26 cellular contexts compared by ENCODE assay signal in genomic region chr10:127535802-127536515, GRCh38. TPM values are rescaled to one million over a fixed set of nuclear protein-coding genes. Genes with fewer than 3 reads are reported as not detected.
A peak's percentile ranks its signal among the peaks of the same experiment; 100 is the strongest.
DNase-seq lines count a peak whose midpoint lies in the region; ATAC-seq, FAIRE-seq and TF ChIP-seq lines count a peak whose summit lies in the region.
"Had no signal": no experiment of that assay in that cellular context is flagged by ENCODE, and none has a peak within 500 bp of the region (broad histone marks: within the 10 kb centered on the region; RNA-seq: fewer than 3 reads in every experiment).

No MANE protein-coding gene starts in this region.

- no peaks in the 10 kb centered on the region for H3K79me1 ChIP-seq in H1 (ENCODE audit: low read depth, low read length)

- H3K27ac Mint-ChIP-seq in MCF 10A (ENCODE audit: low read depth, unreplicated experiment), result no peak overlapping the region
- H3K27ac Mint-ChIP-seq in CD4-positive, alpha-beta T cell, result no peak overlapping the region
- H3K27ac Mint-ChIP-seq: CD8-positive, alpha-beta memory T cell; IgD-negative memory B cell; T-cell had no signal

- no peak overlapping the region for H2BK120ac ChIP-seq in H1 (replicated peaks; ENCODE audit: low read depth, low read length)

- H4K5ac ChIP-seq in H1 (ENCODE audit: insufficient read length, low read depth, low read length), result no peak overlapping the region

- BruUV-seq in MCF 10A (replicated peaks; lab: Mats Ljungman, UMichigan) (no TSS peak), mammary epithelial cell (replicated peaks; lab: Mats Ljungman, UMichigan) (no TSS peak)

- H3K23ac ChIP-seq in H1 (ENCODE audit: insufficient read length), result no peak overlapping the region

- TF ChIP-seq POLR2A in H1 (IDR thresholded peaks at IDR 0.05; ENCODE audit: control extremely low read depth in 1 of 2, low read depth in 2 of 2, low read length in 2 of 2), result no peak

- TF ChIP-seq RAD21 in H1 (IDR thresholded peaks at IDR 0.05 in 1 of 2, conservative IDR thresholded peaks at IDR 0.05 in 1 of 2; ENCODE audit: low read depth in 2 of 2, low read length in 2 of 2), result no peak

- H3K4me3 Mint-ChIP-seq in MCF 10A (ENCODE audit: unreplicated experiment), result no peak overlapping the region
- H3K4me3 Mint-ChIP-seq in CD4-positive, alpha-beta T cell, result no peak overlapping the region
- H3K4me3 Mint-ChIP-seq: CD8-positive, alpha-beta memory T cell; IgD-negative memory B cell; T-cell had no signal

- no peak overlapping the region for H3K27ac ChIP-seq in mammary epithelial cell (ENCODE audit: insufficient read depth, low read depth, low read length)
- H3K27ac ChIP-seq in MM.1S (ENCODE audit: low read length), result no peak overlapping the region
- H3K27ac ChIP-seq in H1 (ENCODE audit: low read depth, low read length), result no peak overlapping the region
- no peak overlapping the region for H3K27ac ChIP-seq in CD4-positive, alpha-beta T cell (ENCODE audit: low read depth, low read length)
- H3K27ac ChIP-seq: A549, KMS-11, SJCRH30 had no signal

- H3K4me1 ChIP-seq in mammary epithelial cell (ENCODE audit: insufficient read depth, low read length) (peaks cover 5% of the 10 kb centered on the region), MM.1S (ENCODE audit: low read length) (peaks cover 22% of the 10 kb centered on the region), H1 (replicated peaks in 1 of 4; ENCODE audit: control insufficient read depth in 3 of 4, insufficient read depth in 4 of 4, low read length in 3 of 4) (no peaks in the 10 kb centered on the region)
- H3K4me1 ChIP-seq: A549, SJCRH30 had no signal

- H2BK15ac ChIP-seq in H1 (ENCODE audit: low read length), result no peak overlapping the region

- H3K27me3 ChIP-seq in mammary epithelial cell (ENCODE audit: insufficient read depth, low read length) (no peaks in the 10 kb centered on the region), MM.1S (replicated peaks; ENCODE audit: insufficient read depth, low read length) (peaks cover 6% of the 10 kb centered on the region; the same call in 1 of the 2 replicates), H1 (replicated peaks in 1 of 4; ENCODE audit: control insufficient read depth in 3 of 4, extremely low read depth in 1 of 4, insufficient read depth in 3 of 4, low read length in 3 of 4) (no peaks in the 10 kb centered on the region)
- no peaks in the 10 kb centered on the region for H3K27me3 ChIP-seq in CD4-positive, alpha-beta T cell (ENCODE audit: control insufficient read depth, insufficient read depth, low read length)
- H3K27me3 ChIP-seq: SJCRH30 had no signal

- no peaks in the 10 kb centered on the region for H3K9me2 ChIP-seq in MM.1S (replicated peaks; ENCODE audit: insufficient read depth, low read length)

- H2AFZ ChIP-seq in mammary epithelial cell (ENCODE audit: low read depth, low read length) (no peak overlapping the region), MM.1S (ENCODE audit: low read length) (no peak overlapping the region), H1 (ENCODE audit: low read length) (0 out of 2 replicates have a peak overlapping the region, but pooled peaks have one; percentile 7)

- H4K20me1 ChIP-seq in mammary epithelial cell (ENCODE audit: insufficient read depth, low read length) (no peaks in the 10 kb centered on the region), MM.1S (ENCODE audit: insufficient read depth, low read length) (no peaks in the 10 kb centered on the region), H1 (replicated peaks in 1 of 2; ENCODE audit: control insufficient read depth in 1 of 2, insufficient read depth in 2 of 2, low read length in 2 of 2) (no peaks in the 10 kb centered on the region)

- DNase-seq in MCF 10A (ENCODE audit: unreplicated experiment) (peak; percentile 23), mammary epithelial cell (no peak), MM.1S (peak; percentile 65), H1 (ENCODE audit: low read depth in 1 of 2, low spot score in 2 of 2) (no peak), ureter (ENCODE audit: low spot score) (no peak)
- DNase-seq in CD4-positive, alpha-beta T cell, result no peak
- DNase-seq: C1 segment of cervical spinal cord; CD8-positive, alpha-beta memory T cell; DMS153; DND-41; GOT3; MV-4-11; NCI-H2029; NCI-H526; NCI-H82; SJCRH30; T-cell had no signal

- no peak for FAIRE-seq in H1 (lab: Jason Lieb, UNC)
- FAIRE-seq: A549, GM18507, RCC 7860 had no signal

- H3K14ac ChIP-seq in H1 (ENCODE audit: insufficient read length), result no peak overlapping the region

- CTCF ChIA-PET in MCF 10A (lab: Yijun Ruan, JAX), result interaction anchor here (0.6 kb wide), 1 partner anchor 34 kb away, joined by 4 read pairs; no protein-coding TSS in a partner anchor
- CTCF ChIA-PET in mammary epithelial cell (lab: Charles Lee; ENCODE audit: low non-redundant PET), result no interaction called here
- CTCF ChIA-PET in H1 (lab: Charles Lee; ENCODE audit: partially characterized antibody), result interaction anchor here (1.3 kb wide), 1 partner anchor 11 kb away, joined by 5 read pairs; no protein-coding TSS in a partner anchor
- CTCF ChIA-PET in CD4-positive, alpha-beta T cell (lab: Charles Lee), result no interaction called here

- peaks cover 8% of the 10 kb centered on the region; the same call in 1 of the 2 replicates for H3F3A ChIP-seq in MM.1S (ENCODE audit: insufficient read depth, low read length)

- no peak overlapping the region for H3K18ac ChIP-seq in H1 (ENCODE audit: extremely low read depth, low read length)

- H3K4me2 ChIP-seq in mammary epithelial cell (ENCODE audit: insufficient read depth, low read depth, low read length) (no peak overlapping the region), MM.1S (ENCODE audit: low read depth, low read length) (no peak overlapping the region; the same call in 1 of the 2 replicates), H1 (ENCODE audit: insufficient read depth in 1 of 2, low read depth in 2 of 2, low read length in 2 of 2) (no peak overlapping the region)
- H3K4me2 ChIP-seq: A549, KMS-11 had no signal

- H3K27me3 Mint-ChIP-seq in MCF 10A (ENCODE audit: insufficient read depth, unreplicated experiment), result peaks cover 27% of the 10 kb centered on the region
- no peaks in the 10 kb centered on the region for H3K27me3 Mint-ChIP-seq in CD4-positive, alpha-beta T cell
- H3K27me3 Mint-ChIP-seq: IgD-negative memory B cell had no signal

- no peak overlapping the region for H3K4ac ChIP-seq in H1 (replicated peaks; ENCODE audit: insufficient read length, low read depth, low read length)

- H3K56ac ChIP-seq in H1 (replicated peaks; ENCODE audit: insufficient read length, low read depth, low read length), result no peak overlapping the region

- ATAC-seq in CD4-positive, alpha-beta T cell (ENCODE audit: poor library complexity), result no peak
- no peak for ATAC-seq in GM21619 (IDR thresholded peaks at IDR 0.05; ENCODE audit: unreplicated experiment)
- ATAC-seq: A549, HCT116, Right ventricle myocardium inferior, T-cell had no signal

- WGBS in mammary epithelial cell (ENCODE audit: low coverage, missing lambda C conversion rate), result 2% methylated on average over 7 of the region's 8 CpGs
- WGBS in H1 (ENCODE audit: extremely low coverage in 1 of 2, insufficient coverage in 1 of 2, insufficient read length in 1 of 2, insufficient replicate concordance in 2 of 2, low coverage in 1 of 2, low lambda C conversion rate in 2 of 2, missing lambda C conversion rate in 1 of 2), 2 experiments, result 87% methylated on average over 8 of the region's 8 CpGs; no CpG with 5 or more reads in 1 of the 2 experiments

- intact Hi-C loops in MCF 10A (cut with micrococcal nuclease) (no loop called here), mammary epithelial cell (cut with micrococcal nuclease) (no loop called here)
- intact Hi-C loops in CD4-positive, alpha-beta T cell (cut with DNase I, micrococcal nuclease), result no loop called here

- no peak for TF ChIP-seq EP300 in H1 (IDR thresholded peaks at IDR 0.05; ENCODE audit: borderline replicate concordance in 1 of 2, low read depth in 2 of 2, low read length in 2 of 2)

- no peaks in the 10 kb centered on the region for H3K9me3 Mint-ChIP-seq in MCF 10A (ENCODE audit: unreplicated experiment)
- H3K9me3 Mint-ChIP-seq in CD4-positive, alpha-beta T cell, result no peaks in the 10 kb centered on the region
- H3K9me3 Mint-ChIP-seq: T-cell had no signal

- H3K36me3 ChIP-seq in mammary epithelial cell (ENCODE audit: insufficient read depth, low read length) (no peaks in the 10 kb centered on the region), MM.1S (replicated peaks; ENCODE audit: insufficient read depth, low read length) (no peaks in the 10 kb centered on the region), H1 (ENCODE audit: control insufficient read depth in 2 of 4, insufficient read depth in 4 of 4, low read length in 3 of 4) (no peaks in the 10 kb centered on the region)
- H3K36me3 ChIP-seq: SJCRH30 had no signal

- H3K9me3 ChIP-seq in mammary epithelial cell (replicated peaks; ENCODE audit: insufficient read depth, low read length) (no peaks in the 10 kb centered on the region), MM.1S (replicated peaks; ENCODE audit: insufficient read depth, low read length) (no peaks in the 10 kb centered on the region), H1 (ENCODE audit: insufficient read depth in 2 of 2, low read depth in 1 of 2, low read length in 1 of 2) (no peaks in the 10 kb centered on the region; a peak in 1 of 4 replicates)
- no peaks in the 10 kb centered on the region for H3K9me3 ChIP-seq in CD4-positive, alpha-beta T cell (ENCODE audit: control insufficient read depth, low read length)
- H3K9me3 ChIP-seq: A549, SJCRH30 had no signal

- H3K9ac ChIP-seq in mammary epithelial cell (ENCODE audit: insufficient read depth, low read length) (no peak overlapping the region), MM.1S (ENCODE audit: low read length) (no peak overlapping the region), H1 (replicated peaks in 1 of 4; ENCODE audit: extremely low read depth in 1 of 4, low read depth in 3 of 4, low read length in 3 of 4) (no peak overlapping the region)
- H3K9ac ChIP-seq: KMS-11 had no signal

- no peak overlapping the region for H2BK5ac ChIP-seq in H1 (ENCODE audit: low read depth, low read length)

- H2BK12ac ChIP-seq in H1 (ENCODE audit: low read depth, low read length), result no peak overlapping the region

- H3K4me3 ChIP-seq in mammary epithelial cell (replicated peaks in 1 of 3; ENCODE audit: insufficient read depth in 1 of 3, low read depth in 2 of 3, low read length in 3 of 3) (no peak overlapping the region), MM.1S (ENCODE audit: low read length) (no peak overlapping the region), H1 (ENCODE audit: extremely low read depth in 1 of 4, insufficient read depth in 2 of 4, low read depth in 3 of 4, low read length in 4 of 4) (no peak overlapping the region)
- H3K4me3 ChIP-seq: A549, SJCRH30 had no signal

- H3K36me3 Mint-ChIP-seq in MCF 10A (ENCODE audit: insufficient read depth, unreplicated experiment), result no peaks in the 10 kb centered on the region
- H3K36me3 Mint-ChIP-seq in CD4-positive, alpha-beta T cell (ENCODE audit: low read depth), result no peaks in the 10 kb centered on the region
- H3K36me3 Mint-ChIP-seq: CD8-positive, alpha-beta memory T cell; T-cell had no signal

- no peaks in the 10 kb centered on the region for H3K4me1 Mint-ChIP-seq in MCF 10A (ENCODE audit: insufficient read depth, unreplicated experiment)
- H3K4me1 Mint-ChIP-seq in CD4-positive, alpha-beta T cell (ENCODE audit: low read depth), result no peaks in the 10 kb centered on the region
- H3K4me1 Mint-ChIP-seq: CD8-positive, alpha-beta memory T cell; IgD-negative memory B cell; T-cell had no signal

- H4K8ac ChIP-seq in H1 (ENCODE audit: extremely low read depth, insufficient read depth, low read length), result no peak overlapping the region

- H3K23me2 ChIP-seq in H1 (ENCODE audit: low read depth, low read length), result no peaks in the 10 kb centered on the region

- in situ Hi-C loops in mammary epithelial cell (cut with MboI; ENCODE audit: low sequenced_read_pairs in 2 of 2), result no loop called here

- no peak overlapping the region for H2BK20ac ChIP-seq in H1 (ENCODE audit: low read length)

- H4K91ac ChIP-seq in H1 (replicated peaks; ENCODE audit: insufficient read length, low read length), result no peak overlapping the region

- POLR2A ChIA-PET in MCF 10A (lab: Yijun Ruan, JAX) (no interaction called here), H1 (lab: Charles Lee; ENCODE audit: partially characterized antibody) (no interaction called here)
- POLR2A ChIA-PET in CD4-positive, alpha-beta T cell (lab: Charles Lee), result no interaction called here

- no peak for TF ChIP-seq CTCF in MCF 10A (IDR thresholded peaks at IDR 0.05; ENCODE audit: unreplicated experiment)
- no peak for TF ChIP-seq CTCF in mammary epithelial cell (conservative IDR thresholded peaks at IDR 0.05 in 1 of 2, IDR thresholded peaks at IDR 0.05 in 1 of 2; ENCODE audit: extremely low read depth in 1 of 2, insufficient read depth in 1 of 2, low read depth in 1 of 2, low read length in 2 of 2)
- no peak for TF ChIP-seq CTCF in MM.1S (IDR thresholded peaks at IDR 0.05; ENCODE audit: low read length)
- no peak for TF ChIP-seq CTCF in H1 (IDR thresholded peaks at IDR 0.05; ENCODE audit: control extremely low read depth in 1 of 3, insufficient read depth in 1 of 3, low read depth in 1 of 3, low read length in 3 of 3)
- no peak for TF ChIP-seq CTCF in CD4-positive, alpha-beta T cell (IDR thresholded peaks at IDR 0.05)

- no peak overlapping the region for H2AK5ac ChIP-seq in H1 (ENCODE audit: low read depth, low read length)

- no peaks in the 10 kb centered on the region for H3K79me2 ChIP-seq in mammary epithelial cell (ENCODE audit: insufficient read depth, low read length)
- no peaks in the 10 kb centered on the region for H3K79me2 ChIP-seq in MM.1S (ENCODE audit: low read length)
- no peaks in the 10 kb centered on the region for H3K79me2 ChIP-seq in H1 (ENCODE audit: control insufficient read depth in 1 of 2, insufficient read depth in 2 of 2, low read length in 2 of 2)

- dilution Hi-C loops in mammary epithelial cell (cut with HindIII; ENCODE audit: low sequenced_read_pairs), result no loop called here

RNA-seq across cellular contexts. Expression of gene NPS, which starts 13.2 kb away (rescaled TPM):
- total RNA-seq in MCF 10A (2022) (not detected in 2 replicates), mammary epithelial cell (not detected), ureter (not detected)
- polyA plus RNA-seq in mammary epithelial cell (not detected), H1 (2011; rRNA removed) (not detected in 2 replicates)
- not detected for polyA minus RNA-seq in mammary epithelial cell
- not detected in 2 replicates for total RNA-seq in H1 (2021; fragmentation: NEBNext Ultra II Directional; extraction: Animal tissue kit (Norgen Biotek cat#: 25700))
- not detected for polyA plus RNA-seq in H1 (2011; cell fraction: cytosol; rRNA removed)
- polyA plus RNA-seq in H1 (2011; cell fraction: nucleus; rRNA removed), result not detected
- polyA plus RNA-seq in H1 (2012, experiment 1 of 2), result not detected in 4 replicates
- not detected for polyA plus RNA-seq in H1 (2012, experiment 2 of 2)
- not detected for polyA plus RNA-seq in H1 (2013, experiment 1 of 2)
- not detected for polyA plus RNA-seq in H1 (2013, experiment 2 of 2)
- polyA minus RNA-seq in H1 (2011; rRNA and poly(A)+ RNA removed), result not detected in 2 replicates
- not detected for polyA minus RNA-seq in H1 (2011; cell fraction: cytosol; rRNA and poly(A)+ RNA removed)
- polyA minus RNA-seq in H1 (2011; cell fraction: nucleus; rRNA and poly(A)+ RNA removed), result not detected
- total RNA-seq in CD4-positive, alpha-beta T cell, result not detected
- total RNA-seq: CD8-positive, alpha-beta memory T cell; Right ventricle myocardium inferior; SJCRH30; T-cell; T-helper 2 cell treated with Interferon-gamma antibody and Interleukin-4, amounts not matched to agents 100 ng/mL and 5 ng/mL, for 36 hours had no signal
- polyA plus RNA-seq: A549; CD8-positive, alpha-beta memory T cell; IgD-negative memory B cell had no signal

Comparison
In these comparisons a context has a peak if more than half of its experiments do, and no peak if none do; other contexts are left out.
1. DNase-seq: peak in MCF 10A (single experiment) and MM.1S (single experiment); none in mammary epithelial cell (single experiment), H1 (0 of 2), CD4-positive, alpha-beta T cell (0 of 10) and ureter (single experiment).
2. CTCF ChIA-PET loops: an anchor here in MCF 10A (0.6 kb wide) and H1 (1.3 kb wide); none called in mammary epithelial cell and CD4-positive, alpha-beta T cell.